Comparison of ENCODE assay signal across 22 cellular contexts in genomic region chr1:160194737-160195059, GRCh38. TPM values are rescaled to one million over a fixed set of nuclear protein-coding genes. Genes with fewer than 3 reads are reported as not detected.
DNase-seq lines count a peak whose midpoint lies in the region; ATAC-seq, FAIRE-seq and TF ChIP-seq lines count a peak whose summit lies in the region.
"Had no signal": no experiment of that assay in that cellular context is flagged by ENCODE, and none has a peak within 500 bp of the region (broad histone marks: within the 10 kb centered on the region; RNA-seq: fewer than 3 reads in every experiment).

No MANE protein-coding gene starts in this region.

- intact Hi-C loops in HepG2 (cut with micrococcal nuclease; ENCODE audit: unreplicated experiment) (loop anchor here (10.0 kb wide), 1 partner anchor 180 kb away; no protein-coding TSS in a partner anchor), right lobe of liver (cut with DNase I) (loop anchor here in 1 of 2 donors (5.0 to 10.0 kb wide), 3 partner anchors 60 to 170 kb away; partner anchors contain the start of gene NHLH1)

- H3K9me3 ChIP-seq in HepG2 (ENCODE audit: low read length) (no peaks in the 10 kb centered on the region), right lobe of liver (no peaks in the 10 kb centered on the region), H1 (ENCODE audit: insufficient read depth in 2 of 2, low read depth in 1 of 2, low read length in 1 of 2) (no peaks in the 10 kb centered on the region), trophoblast cell (ENCODE audit: insufficient read depth, low read depth, low read length) (peaks cover 12% of the 10 kb centered on the region)
- H3K9me3 ChIP-seq: BE2C; BLaER1 treated with 17β-estradiol and CSF1 and Interleukin-3, amounts not matched to agents 10 nM and 100 nM had no signal

- no peak for TF ChIP-seq POLR2A in HepG2 (IDR thresholded peaks at IDR 0.05; ENCODE audit: insufficient read depth in 1 of 2, low read depth in 2 of 2, low read length in 2 of 2)
- no peak for TF ChIP-seq POLR2A in right lobe of liver (IDR thresholded peaks at IDR 0.05)
- no peak for TF ChIP-seq POLR2A in H1 (IDR thresholded peaks at IDR 0.05; ENCODE audit: control extremely low read depth in 1 of 2, low read depth in 2 of 2, low read length in 2 of 2)

- no peaks in the 10 kb centered on the region for H3K36me3 ChIP-seq in HepG2 (replicated peaks in 1 of 2; ENCODE audit: control insufficient read depth in 1 of 2, insufficient read depth in 2 of 2, low read length in 2 of 2)
- no peaks in the 10 kb centered on the region for H3K36me3 ChIP-seq in right lobe of liver
- H3K36me3 ChIP-seq in H1 (ENCODE audit: control insufficient read depth in 2 of 4, insufficient read depth in 4 of 4, low read length in 3 of 4): no peaks in the 10 kb centered on the region; a peak in 1 of 8 replicates
- H3K36me3 ChIP-seq in trophoblast cell (ENCODE audit: control insufficient read depth in 1 of 2, insufficient read depth in 2 of 2, low read length in 2 of 2): peaks cover 0 to 7% of the 10 kb centered on the region in 2 experiments
- H3K36me3 ChIP-seq: BE2C; BLaER1 treated with 17β-estradiol and CSF1 and Interleukin-3, amounts not matched to agents 10 nM and 100 nM had no signal

- H3K27me3 Mint-ChIP-seq in nephron progenitor cell (ENCODE audit: low read depth, poor library complexity): peaks cover 9% of the 10 kb centered on the region
- no peaks in the 10 kb centered on the region for H3K27me3 Mint-ChIP-seq in activated naive CD8-positive, alpha-beta T cell treated with anti-CD3 and anti-CD28 coated beads, Interleukin-2, amount 50 U/mL, for 24 hours
- H3K27me3 Mint-ChIP-seq: CD4-positive, alpha-beta T cell had no signal

- H3K23me2 ChIP-seq in H1 (ENCODE audit: low read depth, low read length): peaks cover 10% of the 10 kb centered on the region

- H3K9me3 Mint-ChIP-seq in nephron progenitor cell: no peaks in the 10 kb centered on the region
- H3K9me3 Mint-ChIP-seq in activated naive CD8-positive, alpha-beta T cell treated with anti-CD3 and anti-CD28 coated beads, Interleukin-2, amount 50 U/mL, for 24 hours: no peaks in the 10 kb centered on the region
- H3K9me3 Mint-ChIP-seq: CD14-positive monocyte; CD4-positive, alpha-beta T cell; CD8-positive, alpha-beta memory T cell had no signal

- H4K91ac ChIP-seq in H1 (replicated peaks; ENCODE audit: insufficient read length, low read length): peak overlapping the region; percentile 99
- H4K91ac ChIP-seq in trophoblast cell (ENCODE audit: low read depth, low read length): no peak overlapping the region

- CTCF ChIA-PET in HepG2 (lab: Yijun Ruan, JAX; ENCODE audit: low intra/inter-chr PET ratio, low total read pairs) (no interaction called here), H1 (lab: Charles Lee; ENCODE audit: partially characterized antibody) (interaction anchor here (0.6 to 2.8 kb wide), 13 partner anchors 13 to 96 kb away, joined by 3 to 16 read pairs (median 4); no protein-coding TSS in a partner anchor)

- H3K4me3 ChIP-seq in HepG2 (replicated peaks in 1 of 3; ENCODE audit: insufficient read depth in 1 of 3, low read depth in 2 of 3, low read length in 3 of 3) (no peak overlapping the region), right lobe of liver (no peak overlapping the region), H1 (ENCODE audit: extremely low read depth in 1 of 4, insufficient read depth in 2 of 4, low read depth in 3 of 4, low read length in 4 of 4) (no peak overlapping the region), trophoblast cell (ENCODE audit: low read depth, low read length) (no peak overlapping the region)
- H3K4me3 ChIP-seq: BLaER1 treated with 17β-estradiol and CSF1 and Interleukin-3, amounts not matched to agents 10 nM and 100 nM; GM12878 had no signal

- DNase-seq in HepG2 (ENCODE audit: low spot score): no peak
- no peak for DNase-seq in right lobe of liver
- no peak for DNase-seq in H1 (ENCODE audit: low read depth in 1 of 2, low spot score in 2 of 2)
- DNase-seq in trophoblast cell: no peak
- no peak for DNase-seq in nephron progenitor cell
- no peak for DNase-seq in SK-N-DZ (ENCODE audit: low spot score)
- no peak for DNase-seq in activated naive CD8-positive, alpha-beta T cell treated with anti-CD3 and anti-CD28 coated beads, Interleukin-2, amount 50 U/mL, for 24 hours
- DNase-seq: BE2C; CD4-positive, alpha-beta T cell; CD8-positive, alpha-beta memory T cell; DMS 273 treated with DMSO at 0.1 percent for 48 hours; DMS79; EL; GDM1; GOT3 had no signal

- H3K4me2 ChIP-seq in HepG2 (ENCODE audit: low read depth, low read length): no peak overlapping the region
- H3K4me2 ChIP-seq in H1 (ENCODE audit: insufficient read depth in 1 of 2, low read depth in 2 of 2, low read length in 2 of 2): no peak overlapping the region
- H3K4me2 ChIP-seq in trophoblast cell (ENCODE audit: low read length): no peak overlapping the region
- H3K4me2 ChIP-seq: BLaER1 treated with 17β-estradiol and CSF1 and Interleukin-3, amounts not matched to agents 10 nM and 100 nM had no signal

- no peak for TF ChIP-seq EP300 in HepG2 (IDR thresholded peaks at IDR 0.05; ENCODE audit: low read depth in 2 of 2, low read length in 2 of 2)
- TF ChIP-seq EP300 in HepG2 (CRISPR knock-in tag; IDR thresholded peaks at IDR 0.05; ENCODE audit: borderline replicate concordance): no peak
- TF ChIP-seq EP300 in H1 (IDR thresholded peaks at IDR 0.05; ENCODE audit: borderline replicate concordance in 1 of 2, low read depth in 2 of 2, low read length in 2 of 2): no peak

- H2BK5ac ChIP-seq in H1 (ENCODE audit: low read depth, low read length): peak overlapping the region; percentile 97
- no peak overlapping the region for H2BK5ac ChIP-seq in trophoblast cell (ENCODE audit: low read depth, low read length, poor library complexity)

- H3K27ac ChIP-seq in HepG2 (ENCODE audit: extremely low read length, insufficient read depth, low read length) (no peak overlapping the region), right lobe of liver (no peak overlapping the region), H1 (ENCODE audit: low read depth, low read length) (no peak overlapping the region), trophoblast cell (ENCODE audit: low read depth, low read length) (no peak overlapping the region)
- H3K27ac ChIP-seq: 22Rv1; BLaER1 treated with 17β-estradiol and CSF1 and Interleukin-3, amounts not matched to agents 10 nM and 100 nM had no signal

- H3K79me2 ChIP-seq in HepG2 (ENCODE audit: insufficient read depth, low read length) (no peaks in the 10 kb centered on the region), H1 (ENCODE audit: control insufficient read depth in 1 of 2, insufficient read depth in 2 of 2, low read length in 2 of 2) (no peaks in the 10 kb centered on the region), trophoblast cell (ENCODE audit: control insufficient read depth, insufficient read depth, low read length, poor library complexity) (no peaks in the 10 kb centered on the region)

- TF ChIP-seq CTCF in HepG2 (CRISPR knock-in tag; IDR thresholded peaks at IDR 0.05) (no peak), right lobe of liver (IDR thresholded peaks at IDR 0.05) (no peak), H1 (IDR thresholded peaks at IDR 0.05; ENCODE audit: control extremely low read depth in 1 of 3, insufficient read depth in 1 of 3, low read depth in 1 of 3, low read length in 3 of 3) (no peak), nephron progenitor cell (IDR thresholded peaks at IDR 0.05) (no peak)

- H2AK5ac ChIP-seq in H1 (ENCODE audit: low read depth, low read length): peak overlapping the region; percentile 100
- no peak overlapping the region for H2AK5ac ChIP-seq in trophoblast cell (ENCODE audit: low read length)

- no peak for ATAC-seq in HepG2
- no peak for ATAC-seq in right lobe of liver
- no peak for ATAC-seq in GM21825 (IDR thresholded peaks at IDR 0.05; ENCODE audit: unreplicated experiment)
- ATAC-seq in activated naive CD8-positive, alpha-beta T cell treated with anti-CD3 and anti-CD28 coated beads, Interleukin-2, amount 50 U/mL, for 24 hours: no peak
- ATAC-seq: GM12878 had no signal

- BruUV-seq in HepG2 (replicated peaks; lab: Mats Ljungman, UMichigan): no TSS peak

- H3K14ac ChIP-seq in H1 (ENCODE audit: insufficient read length): no peak overlapping the region
- H3K14ac ChIP-seq in trophoblast cell (ENCODE audit: low read length): no peak overlapping the region

- H2BK12ac ChIP-seq in H1 (ENCODE audit: low read depth, low read length) (peak overlapping the region; percentile 100), trophoblast cell (ENCODE audit: low read length) (no peak overlapping the region)

- H3K36me3 Mint-ChIP-seq in nephron progenitor cell (ENCODE audit: low read depth): no peaks in the 10 kb centered on the region
- no peaks in the 10 kb centered on the region for H3K36me3 Mint-ChIP-seq in activated naive CD8-positive, alpha-beta T cell treated with anti-CD3 and anti-CD28 coated beads, Interleukin-2, amount 50 U/mL, for 24 hours (ENCODE audit: low read depth)
- H3K36me3 Mint-ChIP-seq: CD14-positive monocyte; CD8-positive, alpha-beta memory T cell had no signal

- peak overlapping the region; percentile 100 for H2BK15ac ChIP-seq in H1 (ENCODE audit: low read length)

- in situ Hi-C loops in HepG2 (cut with HindIII; ENCODE audit: extremely low pct_ligation_motif_present, low pct_unique_long_range_greater_than_20kb): loop anchor here (5.0 kb wide), 2 partner anchors 58 to 98 kb away; no protein-coding TSS in a partner anchor

- peak overlapping the region; percentile 93 for H2BK120ac ChIP-seq in H1 (replicated peaks; ENCODE audit: low read depth, low read length)
- no peak overlapping the region for H2BK120ac ChIP-seq in trophoblast cell (ENCODE audit: insufficient read depth, low read length, poor library complexity)

- no peak overlapping the region for H3K9ac ChIP-seq in HepG2 (ENCODE audit: insufficient read depth, low read depth, low read length)
- no peak overlapping the region; a peak in 1 of 7 replicates for H3K9ac ChIP-seq in H1 (replicated peaks in 1 of 4; ENCODE audit: extremely low read depth in 1 of 4, low read depth in 3 of 4, low read length in 3 of 4)
- H3K9ac ChIP-seq in trophoblast cell (ENCODE audit: low read length): no peak overlapping the region
- H3K9ac ChIP-seq: BLaER1 treated with 17β-estradiol and CSF1 and Interleukin-3, amounts not matched to agents 10 nM and 100 nM had no signal

- H3K27me3 ChIP-seq in HepG2 (ENCODE audit: control insufficient read depth in 1 of 2, insufficient read depth in 2 of 2, low read length in 2 of 2) (peaks cover 1 to 23% of the 10 kb centered on the region in 2 experiments; a peak in 3 of 5 replicates), right lobe of liver (no peaks in the 10 kb centered on the region), H1 (replicated peaks in 1 of 4; ENCODE audit: control insufficient read depth in 3 of 4, extremely low read depth in 1 of 4, insufficient read depth in 3 of 4, low read length in 3 of 4) (no peaks in the 10 kb centered on the region; a peak in 1 of 7 replicates), trophoblast cell (ENCODE audit: insufficient read depth, low read length) (no peaks in the 10 kb centered on the region)
- H3K27me3 ChIP-seq: BE2C; BLaER1 treated with 17β-estradiol and CSF1 and Interleukin-3, amounts not matched to agents 10 nM and 100 nM had no signal

- H4K12ac ChIP-seq in trophoblast cell (ENCODE audit: low read depth, low read length): no peak overlapping the region

- no peak overlapping the region for H3K56ac ChIP-seq in H1 (replicated peaks; ENCODE audit: insufficient read length, low read depth, low read length)

- H3K27ac Mint-ChIP-seq in nephron progenitor cell: no peak overlapping the region
- no peak overlapping the region for H3K27ac Mint-ChIP-seq in activated naive CD8-positive, alpha-beta T cell treated with anti-CD3 and anti-CD28 coated beads, Interleukin-2, amount 50 U/mL, for 24 hours
- H3K27ac Mint-ChIP-seq: CD14-positive monocyte; CD4-positive, alpha-beta T cell; CD8-positive, alpha-beta memory T cell had no signal

- POLR2A ChIA-PET in HepG2 (lab: Yijun Ruan, JAX) (no interaction called here), H1 (lab: Charles Lee; ENCODE audit: partially characterized antibody) (interaction anchor here (0.6 to 2.1 kb wide), 7 partner anchors 9 to 166 kb away, joined by 3 to 8 read pairs (median 3); no protein-coding TSS in a partner anchor)

- H3K18ac ChIP-seq in H1 (ENCODE audit: extremely low read depth, low read length) (no peak overlapping the region), trophoblast cell (ENCODE audit: low read length) (no peak overlapping the region)

- no peak overlapping the region for H3K23ac ChIP-seq in H1 (ENCODE audit: insufficient read length)
- peak overlapping the region; percentile 74 for H3K23ac ChIP-seq in trophoblast cell (ENCODE audit: low read length)

- no peak overlapping the region for H4K8ac ChIP-seq in H1 (ENCODE audit: extremely low read depth, insufficient read depth, low read length)
- no peak overlapping the region for H4K8ac ChIP-seq in trophoblast cell (ENCODE audit: low read depth, low read length)

- H2BK20ac ChIP-seq in H1 (ENCODE audit: low read length): no peak overlapping the region

- FAIRE-seq in HepG2 (lab: Jason Lieb, UNC) (no peak), H1 (lab: Jason Lieb, UNC) (no peak)
- FAIRE-seq: A204.1 had no signal

- H4K20me1 ChIP-seq in HepG2 (ENCODE audit: insufficient read depth, low read length) (no peaks in the 10 kb centered on the region), H1 (replicated peaks in 1 of 2; ENCODE audit: control insufficient read depth in 1 of 2, insufficient read depth in 2 of 2, low read length in 2 of 2) (peaks cover 0 to 9% of the 10 kb centered on the region in 2 experiments)
- H4K20me1 ChIP-seq: BLaER1 treated with 17β-estradiol and CSF1 and Interleukin-3, amounts not matched to agents 10 nM and 100 nM had no signal

- H3K79me1 ChIP-seq in H1 (ENCODE audit: low read depth, low read length) (peaks cover 4% of the 10 kb centered on the region; the same call in 1 of the 2 replicates), trophoblast cell (ENCODE audit: low read length) (no peaks in the 10 kb centered on the region)

- WGBS in HepG2 (ENCODE audit: low lambda C conversion rate): 2% methylated on average over 2 of the region's 2 CpGs
- 62% methylated on average over 1 of the region's 2 CpGs for WGBS in right lobe of liver (ENCODE audit: insufficient coverage, low coverage, low lambda C conversion rate, missing lambda C conversion rate)
- WGBS in H1 (ENCODE audit: extremely low coverage in 1 of 2, insufficient coverage in 1 of 2, insufficient read length in 1 of 2, insufficient replicate concordance in 2 of 2, low coverage in 1 of 2, low lambda C conversion rate in 2 of 2, missing lambda C conversion rate in 1 of 2), 2 experiments: 97% methylated on average over 2 of the region's 2 CpGs; no CpG with 5 or more reads in 1 of the 2 experiments
- no CpG with 5 or more reads among the region's 2 CpGs for WGBS in trophoblast cell (ENCODE audit: extremely low coverage, insufficient coverage, insufficient read length)

- peaks cover 7% of the 10 kb centered on the region for H3K4me1 Mint-ChIP-seq in nephron progenitor cell
- H3K4me1 Mint-ChIP-seq in activated naive CD8-positive, alpha-beta T cell treated with anti-CD3 and anti-CD28 coated beads, Interleukin-2, amount 50 U/mL, for 24 hours: no peaks in the 10 kb centered on the region
- H3K4me1 Mint-ChIP-seq: CD14-positive monocyte; CD8-positive, alpha-beta memory T cell had no signal

- H4K5ac ChIP-seq in H1 (ENCODE audit: insufficient read length, low read depth, low read length): no peak overlapping the region

- TF ChIP-seq RAD21 in HepG2 (CRISPR knock-in tag; IDR thresholded peaks at IDR 0.05): no peak
- no peak for TF ChIP-seq RAD21 in H1 (IDR thresholded peaks at IDR 0.05 in 1 of 2, conservative IDR thresholded peaks at IDR 0.05 in 1 of 2; ENCODE audit: low read depth in 2 of 2, low read length in 2 of 2)

- H3K4me1 ChIP-seq in HepG2 (ENCODE audit: insufficient read depth, low read length) (peaks cover 34% of the 10 kb centered on the region), right lobe of liver (peaks cover 0 to 5% (median 0%) of the 10 kb centered on the region in 4 donors), H1 (replicated peaks in 1 of 4; ENCODE audit: control insufficient read depth in 3 of 4, insufficient read depth in 4 of 4, low read length in 3 of 4) (peaks cover 3 to 26% (median 8%) of the 10 kb centered on the region in 4 experiments; a peak in 6 of 7 replicates), trophoblast cell (ENCODE audit: control insufficient read depth in 1 of 2, insufficient read depth in 2 of 2, low read length in 2 of 2) (peaks cover 5 to 8% of the 10 kb centered on the region in 2 experiments)

- no peak overlapping the region for H3K4me3 Mint-ChIP-seq in nephron progenitor cell
- H3K4me3 Mint-ChIP-seq in activated naive CD8-positive, alpha-beta T cell treated with anti-CD3 and anti-CD28 coated beads, Interleukin-2, amount 50 U/mL, for 24 hours: no peak overlapping the region
- H3K4me3 Mint-ChIP-seq: CD14-positive monocyte; CD4-positive, alpha-beta T cell; CD8-positive, alpha-beta memory T cell had no signal

- H3K4ac ChIP-seq in H1 (replicated peaks; ENCODE audit: insufficient read length, low read depth, low read length) (peak overlapping the region; percentile 71), trophoblast cell (ENCODE audit: low read depth, low read length) (no peak overlapping the region)

- H2AFZ ChIP-seq in HepG2 (ENCODE audit: low read length) (no peak overlapping the region), H1 (ENCODE audit: low read length) (no peak overlapping the region), trophoblast cell (ENCODE audit: insufficient read depth, low read length, poor library complexity) (no peak overlapping the region)

RNA-seq across cellular contexts. Expression of gene CASQ1, which starts 4.3 kb away (rescaled TPM):
- total RNA-seq in HepG2 (2016; rRNA removed; fragmentation: Illumina TruSeq; extraction: Trizol) (0.20 TPM in 2 replicates), right lobe of liver (under 1 TPM in 1 of 6 experiments, not detected in 5; 0.25 TPM)
- not detected in 2 replicates for total RNA-seq in HepG2 (2016; cell fraction: cytosol; rRNA removed; fragmentation: Illumina TruSeq; extraction: Trizol; ENCODE audit: low read depth)
- 0.06 TPM in 1 of 2 replicates, not detected in the other for total RNA-seq in HepG2 (2016; cell fraction: insoluble cytoplasmic fraction; rRNA removed; fragmentation: Illumina TruSeq; extraction: Trizol)
- 0.19 TPM in 1 of 2 replicates, not detected in the other for total RNA-seq in HepG2 (2016; cell fraction: membrane; rRNA removed; fragmentation: Illumina TruSeq; extraction: Trizol)
- not detected in 2 replicates for total RNA-seq in HepG2 (2016; cell fraction: nucleus; rRNA removed; fragmentation: Illumina TruSeq; extraction: Trizol)
- polyA plus RNA-seq in HepG2 (2011; rRNA removed) (0.09 TPM in 2 replicates), H1 (2011; rRNA removed) (1.3 and 1.4 TPM in 2 replicates)
- 0.05 TPM in 1 of 2 replicates, not detected in the other for polyA plus RNA-seq in HepG2 (2011; cell fraction: cytosol; rRNA removed)
- polyA plus RNA-seq in HepG2 (2011; cell fraction: nucleus; rRNA removed): not detected in 2 replicates
- polyA plus RNA-seq in HepG2 (2012): 0.12 TPM in 1 of 2 replicates, not detected in the other
- 0.09 and 0.17 TPM in 2 replicates for polyA plus RNA-seq in HepG2 (2016; cell fraction: cytosol; fragmentation: Illumina TruSeq; extraction: Trizol; ENCODE audit: low read depth)
- polyA plus RNA-seq in HepG2 (2016; cell fraction: insoluble cytoplasmic fraction; fragmentation: Illumina TruSeq; extraction: Trizol; ENCODE audit: low read depth): 0.30 and 0.41 TPM in 2 replicates
- polyA plus RNA-seq in HepG2 (2016; cell fraction: membrane; fragmentation: Illumina TruSeq; extraction: Trizol; ENCODE audit: low read depth): 0.21 and 0.30 TPM in 2 replicates
- not detected in 2 replicates for polyA plus RNA-seq in HepG2 (2016; cell fraction: nucleus; fragmentation: Illumina TruSeq; extraction: Trizol; ENCODE audit: insufficient read depth, low read depth)
- polyA minus RNA-seq in HepG2 (2011; rRNA and poly(A)+ RNA removed; ENCODE audit: low replicate concordance): not detected in 2 replicates
- not detected in 2 replicates for polyA minus RNA-seq in HepG2 (2011; cell fraction: cytosol; rRNA and poly(A)+ RNA removed)
- polyA minus RNA-seq in HepG2 (2011; cell fraction: nucleus; rRNA and poly(A)+ RNA removed): not detected in 2 replicates
- 0.80 and 1.1 TPM in 2 replicates for total RNA-seq in H1 (2021; fragmentation: NEBNext Ultra II Directional; extraction: Animal tissue kit (Norgen Biotek cat#: 25700))
- 1.5 TPM for polyA plus RNA-seq in H1 (2011; cell fraction: cytosol; rRNA removed)
- polyA plus RNA-seq in H1 (2011; cell fraction: nucleus; rRNA removed): 1.4 TPM
- polyA plus RNA-seq in H1 (2012, experiment 1 of 2): 0.72 to 1.6 TPM (median 1.0 TPM) in 4 replicates
- 0.66 TPM for polyA plus RNA-seq in H1 (2012, experiment 2 of 2)
- 1.4 TPM for polyA plus RNA-seq in H1 (2013, experiment 1 of 2)
- 1.7 TPM for polyA plus RNA-seq in H1 (2013, experiment 2 of 2)
- polyA minus RNA-seq in H1 (2011; rRNA and poly(A)+ RNA removed): 0.41 and 1.4 TPM in 2 replicates
- 0.59 TPM for polyA minus RNA-seq in H1 (2011; cell fraction: cytosol; rRNA and poly(A)+ RNA removed)
- not detected for polyA minus RNA-seq in H1 (2011; cell fraction: nucleus; rRNA and poly(A)+ RNA removed)
- polyA plus RNA-seq in trophoblast cell (2013): 5.0 and 5.6 TPM in 2 replicates
- polyA plus RNA-seq in SK-N-DZ (2014; cell fraction: cytosol; rRNA removed): 0.85 and 1.6 TPM in 2 replicates
- polyA plus RNA-seq in SK-N-DZ (2014; cell fraction: nucleus; rRNA removed): 0.23 TPM in 1 of 2 replicates, not detected in the other
- total RNA-seq: CD4-positive, alpha-beta T cell; CD8-positive, alpha-beta memory T cell had no signal
- polyA plus RNA-seq: CD8-positive, alpha-beta memory T cell had no signal

RNA-seq across cellular contexts. Expression of gene PEA15, which starts 10.5 kb away (rescaled TPM):
- 12.1 and 15.8 TPM in 2 replicates for total RNA-seq in HepG2 (2016; rRNA removed; fragmentation: Illumina TruSeq; extraction: Trizol)
- 5.3 and 6.2 TPM in 2 replicates for total RNA-seq in HepG2 (2016; cell fraction: cytosol; rRNA removed; fragmentation: Illumina TruSeq; extraction: Trizol; ENCODE audit: low read depth)
- total RNA-seq in HepG2 (2016; cell fraction: insoluble cytoplasmic fraction; rRNA removed; fragmentation: Illumina TruSeq; extraction: Trizol): 13.1 and 13.5 TPM in 2 replicates
- total RNA-seq in HepG2 (2016; cell fraction: membrane; rRNA removed; fragmentation: Illumina TruSeq; extraction: Trizol): 19.6 and 23.0 TPM in 2 replicates
- 6.0 and 6.1 TPM in 2 replicates for total RNA-seq in HepG2 (2016; cell fraction: nucleus; rRNA removed; fragmentation: Illumina TruSeq; extraction: Trizol)
- polyA plus RNA-seq in HepG2 (2011; rRNA removed): 35.2 and 40.4 TPM in 2 replicates
- polyA plus RNA-seq in HepG2 (2011; cell fraction: cytosol; rRNA removed): 28.3 and 34.3 TPM in 2 replicates
- polyA plus RNA-seq in HepG2 (2011; cell fraction: nucleus; rRNA removed): 14.9 and 20.5 TPM in 2 replicates
- 13.8 and 25.9 TPM in 2 replicates for polyA plus RNA-seq in HepG2 (2012)
- 23.0 and 24.9 TPM in 2 replicates for polyA plus RNA-seq in HepG2 (2016; cell fraction: cytosol; fragmentation: Illumina TruSeq; extraction: Trizol; ENCODE audit: low read depth)
- polyA plus RNA-seq in HepG2 (2016; cell fraction: insoluble cytoplasmic fraction; fragmentation: Illumina TruSeq; extraction: Trizol; ENCODE audit: low read depth): 40.5 and 45.7 TPM in 2 replicates
- polyA plus RNA-seq in HepG2 (2016; cell fraction: membrane; fragmentation: Illumina TruSeq; extraction: Trizol; ENCODE audit: low read depth): 43.4 and 51.8 TPM in 2 replicates
- polyA plus RNA-seq in HepG2 (2016; cell fraction: nucleus; fragmentation: Illumina TruSeq; extraction: Trizol; ENCODE audit: insufficient read depth, low read depth): 23.2 and 27.2 TPM in 2 replicates
- polyA minus RNA-seq in HepG2 (2011; rRNA and poly(A)+ RNA removed; ENCODE audit: low replicate concordance): 14.7 and 92.5 TPM in 2 replicates
- polyA minus RNA-seq in HepG2 (2011; cell fraction: cytosol; rRNA and poly(A)+ RNA removed): 11.5 TPM in 2 replicates
- 3.0 and 7.3 TPM in 2 replicates for polyA minus RNA-seq in HepG2 (2011; cell fraction: nucleus; rRNA and poly(A)+ RNA removed)
- total RNA-seq in right lobe of liver: 10 to 100 TPM; 11.5 to 45.7 (median 18.0) TPM
- 75.1 and 78.8 TPM in 2 replicates for total RNA-seq in H1 (2021; fragmentation: NEBNext Ultra II Directional; extraction: Animal tissue kit (Norgen Biotek cat#: 25700))
- polyA plus RNA-seq in H1 (2011; rRNA removed): 68.2 and 71.3 TPM in 2 replicates
- polyA plus RNA-seq in H1 (2011; cell fraction: cytosol; rRNA removed): 97.2 TPM
- polyA plus RNA-seq in H1 (2011; cell fraction: nucleus; rRNA removed): 65.2 TPM
- polyA plus RNA-seq in H1 (2012, experiment 1 of 2): 56.1 to 71.9 TPM (median 69.0 TPM) in 4 replicates
- 67.9 TPM for polyA plus RNA-seq in H1 (2012, experiment 2 of 2)
- polyA plus RNA-seq in H1 (2013, experiment 1 of 2): 109 TPM
- 115 TPM for polyA plus RNA-seq in H1 (2013, experiment 2 of 2)
- polyA minus RNA-seq in H1 (2011; rRNA and poly(A)+ RNA removed): 77.4 and 108 TPM in 2 replicates
- polyA minus RNA-seq in H1 (2011; cell fraction: cytosol; rRNA and poly(A)+ RNA removed): 29.1 TPM
- 35.7 TPM for polyA minus RNA-seq in H1 (2011; cell fraction: nucleus; rRNA and poly(A)+ RNA removed)
- polyA plus RNA-seq in trophoblast cell (2013): 244 and 246 TPM in 2 replicates
- 38.9 and 43.6 TPM in 2 replicates for polyA plus RNA-seq in SK-N-DZ (2014; cell fraction: cytosol; rRNA removed)
- 34.1 and 35.2 TPM in 2 replicates for polyA plus RNA-seq in SK-N-DZ (2014; cell fraction: nucleus; rRNA removed)

RNA-seq across cellular contexts. Expression of gene ATP1A4, which starts 43.3 kb away (rescaled TPM):
- total RNA-seq in HepG2 (2016; rRNA removed; fragmentation: Illumina TruSeq; extraction: Trizol) (not detected in 2 replicates), right lobe of liver (not detected)
- total RNA-seq in HepG2 (2016; cell fraction: cytosol; rRNA removed; fragmentation: Illumina TruSeq; extraction: Trizol; ENCODE audit: low read depth): not detected in 2 replicates
- total RNA-seq in HepG2 (2016; cell fraction: insoluble cytoplasmic fraction; rRNA removed; fragmentation: Illumina TruSeq; extraction: Trizol): not detected in 2 replicates
- total RNA-seq in HepG2 (2016; cell fraction: membrane; rRNA removed; fragmentation: Illumina TruSeq; extraction: Trizol): not detected in 2 replicates
- total RNA-seq in HepG2 (2016; cell fraction: nucleus; rRNA removed; fragmentation: Illumina TruSeq; extraction: Trizol): not detected in 2 replicates
- polyA plus RNA-seq in HepG2 (2011; rRNA removed) (not detected in 2 replicates), H1 (2011; rRNA removed) (0.48 and 0.80 TPM in 2 replicates)
- not detected in 2 replicates for polyA plus RNA-seq in HepG2 (2011; cell fraction: cytosol; rRNA removed)
- polyA plus RNA-seq in HepG2 (2011; cell fraction: nucleus; rRNA removed): not detected in 2 replicates
- polyA plus RNA-seq in HepG2 (2012): not detected in 2 replicates
- not detected in 2 replicates for polyA plus RNA-seq in HepG2 (2016; cell fraction: cytosol; fragmentation: Illumina TruSeq; extraction: Trizol; ENCODE audit: low read depth)
- not detected in 2 replicates for polyA plus RNA-seq in HepG2 (2016; cell fraction: insoluble cytoplasmic fraction; fragmentation: Illumina TruSeq; extraction: Trizol; ENCODE audit: low read depth)
- not detected in 2 replicates for polyA plus RNA-seq in HepG2 (2016; cell fraction: membrane; fragmentation: Illumina TruSeq; extraction: Trizol; ENCODE audit: low read depth)
- not detected in 2 replicates for polyA plus RNA-seq in HepG2 (2016; cell fraction: nucleus; fragmentation: Illumina TruSeq; extraction: Trizol; ENCODE audit: insufficient read depth, low read depth)
- polyA minus RNA-seq in HepG2 (2011; rRNA and poly(A)+ RNA removed; ENCODE audit: low replicate concordance): not detected in 2 replicates
- polyA minus RNA-seq in HepG2 (2011; cell fraction: cytosol; rRNA and poly(A)+ RNA removed): not detected in 2 replicates
- not detected in 2 replicates for polyA minus RNA-seq in HepG2 (2011; cell fraction: nucleus; rRNA and poly(A)+ RNA removed)
- 0.57 and 0.61 TPM in 2 replicates for total RNA-seq in H1 (2021; fragmentation: NEBNext Ultra II Directional; extraction: Animal tissue kit (Norgen Biotek cat#: 25700))
- 0.62 TPM for polyA plus RNA-seq in H1 (2011; cell fraction: cytosol; rRNA removed)
- 1.1 TPM for polyA plus RNA-seq in H1 (2011; cell fraction: nucleus; rRNA removed)
- polyA plus RNA-seq in H1 (2012, experiment 1 of 2): 0.39 to 0.72 TPM (median 0.42 TPM) in 4 replicates
- polyA plus RNA-seq in H1 (2012, experiment 2 of 2): 0.09 TPM
- 0.51 TPM for polyA plus RNA-seq in H1 (2013, experiment 1 of 2)
- polyA plus RNA-seq in H1 (2013, experiment 2 of 2): 0.53 TPM
- 0.44 and 0.63 TPM in 2 replicates for polyA minus RNA-seq in H1 (2011; rRNA and poly(A)+ RNA removed)
- polyA minus RNA-seq in H1 (2011; cell fraction: cytosol; rRNA and poly(A)+ RNA removed): 0.66 TPM
- 0.40 TPM for polyA minus RNA-seq in H1 (2011; cell fraction: nucleus; rRNA and poly(A)+ RNA removed)
- 27.2 and 30.9 TPM in 2 replicates for polyA plus RNA-seq in trophoblast cell (2013)
- polyA plus RNA-seq in SK-N-DZ (2014; cell fraction: cytosol; rRNA removed): not detected in 2 replicates
- polyA plus RNA-seq in SK-N-DZ (2014; cell fraction: nucleus; rRNA removed): not detected in 2 replicates
- total RNA-seq: CD8-positive, alpha-beta memory T cell had no signal
- polyA plus RNA-seq: AG04450; CD8-positive, alpha-beta memory T cell had no signal
